Comparison of ENCODE assay signal across 20 cellular contexts in the genomic region with DNA sequence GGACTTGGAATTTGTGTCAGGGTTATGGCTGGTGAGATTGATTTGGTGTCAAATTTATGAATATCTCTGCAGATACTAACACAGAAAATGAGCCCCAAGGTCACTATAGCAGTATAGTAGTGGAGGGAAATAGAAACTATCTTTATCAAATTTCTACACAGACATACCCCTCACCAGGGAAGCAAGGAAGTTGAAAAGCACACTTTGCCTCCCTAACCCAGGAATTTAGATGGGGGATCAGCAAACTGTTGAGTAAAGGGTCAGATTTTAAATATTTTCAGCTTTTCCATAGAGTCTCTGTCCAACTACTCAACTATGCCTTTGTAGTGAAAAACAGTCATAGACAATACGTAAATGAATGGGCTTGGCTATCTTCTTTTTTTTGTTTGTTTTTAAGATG. TPM values are rescaled to one million over a fixed set of nuclear protein-coding genes. Genes with fewer than 3 reads are reported as not detected.
"Had no signal": no experiment of that assay in that cellular context is flagged by ENCODE, and none has a peak within 500 bp of the region (broad histone marks: within the 10 kb centered on the region; RNA-seq: fewer than 3 reads in every experiment).

No MANE protein-coding gene starts in this region.

- H3K4me3 Mint-ChIP-seq: endodermal cell, nephron had no signal

- H3K9me3 Mint-ChIP-seq: endodermal cell, nephron had no signal

- ATAC-seq: upper lobe of right lung had no signal

- H3K27ac Mint-ChIP-seq: endodermal cell, nephron had no signal

- DNase-seq: effector CD4-positive, alpha-beta T cell; endodermal cell; foreskin melanocyte; head of caudate nucleus; hippocampal formation; kidney glomerular epithelial cell; mesendoderm; sigmoid colon; stimulated activated CD4-positive, alpha-beta T cell treated with anti-CD3 and anti-CD28 coated beads, Interleukin-2, amount 100 ng/mL, for 24 hours; stimulated activated CD4-positive, alpha-beta T cell treated with anti-CD3 and anti-CD28 coated beads, Interleukin-4, amount 100 ng/mL, for 4 hours; stimulated activated naive CD4-positive, alpha-beta T cell; thyroid gland; upper lobe of right lung had no signal

- H3K4me3 ChIP-seq: coronary artery, sigmoid colon, skin epidermis, suprapubic skin, thyroid gland, upper lobe of right lung, vagina had no signal

- H3K27ac ChIP-seq: coronary artery, sigmoid colon, skin epidermis, suprapubic skin, thyroid gland, upper lobe of right lung, vagina had no signal

- H3K9me3 ChIP-seq: sigmoid colon, suprapubic skin, thyroid gland, upper lobe of right lung, vagina had no signal

RNA-seq across cellular contexts. Expression of a gene that starts 37.1 kb away (rescaled TPM):
- total RNA-seq: endothelial cell of umbilical vein, lung microvascular endothelial cell, vagina had no signal
